14 cellular contexts compared by ENCODE assay signal in genomic region chr4:25814323-25814722, GRCh38. TPM values are rescaled to one million over a fixed set of nuclear protein-coding genes. Genes with fewer than 3 reads are reported as not detected.
DNase-seq lines count a peak whose midpoint lies in the region; ATAC-seq and TF ChIP-seq lines count a peak whose summit lies in the region.
"Had no signal": no experiment of that assay in that cellular context is flagged by ENCODE, and none has a peak within 500 bp of the region (broad histone marks: within the 10 kb centered on the region; RNA-seq: fewer than 3 reads in every experiment).

No MANE protein-coding gene starts in this region.

- H3K4me3 Mint-ChIP-seq in chondrocyte (ENCODE audit: unreplicated experiment), result no peak overlapping the region

- no peaks in the 10 kb centered on the region for H3K27me3 ChIP-seq in thoracic aorta (replicated peaks; ENCODE audit: insufficient read depth)

- H3K4me1 ChIP-seq in mesodermal cell (ENCODE audit: control insufficient read depth, insufficient read depth, low read length, poor library complexity, severe bottlenecking) (peaks cover 27% of the 10 kb centered on the region), thoracic aorta (ENCODE audit: control insufficient read depth in 1 of 2, low read depth in 2 of 2) (peaks cover 0 to 24% of the 10 kb centered on the region in 2 donors)

- WGBS in mesodermal cell (ENCODE audit: insufficient coverage in 2 of 2), 2 experiments, result 84 to 91% methylated on average over 4 of the region's 10 CpGs

- peak; percentile 42 for ATAC-seq in thoracic aorta (ENCODE audit: insufficient number of reproducible peaks, low FRiP score, low read depth)
- no peak for ATAC-seq in GM21619 (IDR thresholded peaks at IDR 0.05; ENCODE audit: unreplicated experiment)
- ATAC-seq in HG03432 (IDR thresholded peaks at IDR 0.05; ENCODE audit: unreplicated experiment), result no peak

- peaks cover 4% of the 10 kb centered on the region for H3K36me3 Mint-ChIP-seq in chondrocyte (ENCODE audit: low read depth)

- H3K4me3 ChIP-seq in mesodermal cell (ENCODE audit: extremely low read depth, insufficient read depth, low read length, poor library complexity, severe bottlenecking) (no peak overlapping the region), thoracic aorta (no peak overlapping the region)

- H3K4me1 Mint-ChIP-seq in chondrocyte (ENCODE audit: low read depth), result peaks cover 60% of the 10 kb centered on the region

- H3K9me3 ChIP-seq in mesodermal cell (ENCODE audit: control insufficient read depth, low read length), result peaks cover 7% of the 10 kb centered on the region
- H3K9me3 ChIP-seq in thoracic aorta, result no peaks in the 10 kb centered on the region

- no peaks in the 10 kb centered on the region for H3K27me3 Mint-ChIP-seq in chondrocyte (ENCODE audit: low read depth)

- H3K27ac Mint-ChIP-seq in chondrocyte (ENCODE audit: unreplicated experiment), result peak overlapping the region; percentile 75

- TF ChIP-seq CTCF in chondrocyte (IDR thresholded peaks at IDR 0.05) (no peak), thoracic aorta (IDR thresholded peaks at IDR 0.05) (no peak)

- H3K9me3 Mint-ChIP-seq in chondrocyte (ENCODE audit: low read depth), result no peaks in the 10 kb centered on the region

- peak; percentile 84 for DNase-seq in MV-4-11 (lab: John Stamatoyannopoulos, UW)
- DNase-seq in chondrocyte (ENCODE audit: low spot score), result no peak
- peak; percentile 19 for DNase-seq in thoracic aorta (ENCODE audit: low spot score)
- DNase-seq in NCI-H446 (lab: John Stamatoyannopoulos, UW), result no peak
- DNase-seq in NCI-H82 treated with DMSO at 0.1 percent for 48 hours (lab: John Stamatoyannopoulos, UW; ENCODE audit: unreplicated experiment), result no peak
- DNase-seq: activated CD4-positive, CD25-positive, alpha-beta regulatory T cell treated with anti-CD3 and anti-CD28 coated beads, Interleukin-2, amount 50 U/mL, for 72 hours; DMS153; effector memory CD4-positive, alpha-beta T cell; NCI-H1417 treated with DMSO at 0.1 percent for 48 hours; stimulated activated CD4-positive, alpha-beta T cell treated with anti-CD3 and anti-CD28 coated beads, Interleukin-12 subunit alpha, Interleukin-12 subunit beta, amount 100 ng/mL, for 4 hours; stimulated activated naive CD4-positive, alpha-beta T cell had no signal

- H3K27ac ChIP-seq in mesodermal cell (ENCODE audit: low read depth, low read length, severe bottlenecking) (peak overlapping the region; percentile 51), thoracic aorta (peak overlapping the region in 1 of 2 donors; percentile 20)

- H3K36me3 ChIP-seq in mesodermal cell (ENCODE audit: control insufficient read depth, insufficient read depth, low read length) (peaks cover 4% of the 10 kb centered on the region), thoracic aorta (no peaks in the 10 kb centered on the region)

RNA-seq across cellular contexts. Expression of gene SEL1L3, which starts 48.5 kb away (rescaled TPM):
- 30.3 to 33.5 TPM (median 31.1 TPM) in 3 replicates for total RNA-seq in chondrocyte
- polyA plus RNA-seq in mesodermal cell (2013, experiment 1 of 2), result 20.8 TPM
- 15.9 TPM for polyA plus RNA-seq in mesodermal cell (2013, experiment 2 of 2)
- 10 to 100 TPM in 1 of 2 donors, 1 to 10 TPM in 1; 9.9 to 34.8 TPM for total RNA-seq in thoracic aorta

Comparison
In these comparisons a context has a peak if more than half of its experiments do, and no peak if none do; other contexts are left out.
1. DNase-seq: peak in MV-4-11 (single experiment) and thoracic aorta (single experiment); none in chondrocyte (single experiment), NCI-H446 (0 of 2) and NCI-H82 treated with DMSO at 0.1 percent for 48 hours (single experiment).